In genomic region chr15:29613951-29614382, GRCh38 we compare ENCODE assay signal across 14 cellular contexts.
DNase-seq lines count a peak whose midpoint lies in the region; TF ChIP-seq lines count a peak whose summit lies in the region.
"Had no signal": no experiment of that assay in that cellular context is flagged by ENCODE, and none has a peak within 500 bp of the region (broad histone marks: within the 10 kb centered on the region; RNA-seq: fewer than 3 reads in every experiment).

No MANE protein-coding gene starts in this region.

- no TSS peak for BruUV-seq in A673 (replicated peaks; lab: Mats Ljungman, UMichigan)

- no peak overlapping the region for H3K4me3 Mint-ChIP-seq in chondrocyte (ENCODE audit: unreplicated experiment)
- H3K4me3 Mint-ChIP-seq in activated T-cell treated with anti-CD3 and anti-CD28 coated beads, Interleukin-2, amount 50 U/mL, for 24 hours, result no peak overlapping the region
- H3K4me3 Mint-ChIP-seq: activated CD4-positive, alpha-beta memory T cell treated with anti-CD3 and anti-CD28 coated beads for 36 hours had no signal

- H3K27ac Mint-ChIP-seq in chondrocyte (ENCODE audit: unreplicated experiment), result no peak overlapping the region
- H3K27ac Mint-ChIP-seq in activated T-cell treated with anti-CD3 and anti-CD28 coated beads, Interleukin-2, amount 50 U/mL, for 24 hours, result no peak overlapping the region
- H3K27ac Mint-ChIP-seq: activated CD4-positive, alpha-beta memory T cell treated with anti-CD3 and anti-CD28 coated beads for 36 hours; activated naive CD4-positive, alpha-beta T cell treated with anti-CD3 and anti-CD28 coated beads, Interleukin-2, amount 50 U/mL, for 72 hours had no signal

- CTCF ChIA-PET in A673 (lab: Charles Lee), result interaction anchor here (0.6 to 1.1 kb wide), 3 partner anchors 312 to 461 kb away, joined by 3 to 10 read pairs (median 3); no protein-coding TSS in a partner anchor

- no peak overlapping the region for H3K27ac ChIP-seq in A673 (ENCODE audit: low read depth, low read length, poor library complexity, severe bottlenecking)
- H3K27ac ChIP-seq: heart left ventricle, parathyroid adenoma had no signal

- H3K27me3 ChIP-seq in A673 (replicated peaks; ENCODE audit: insufficient read depth, low read depth, low read length, poor library complexity), result no peaks in the 10 kb centered on the region

- no peaks in the 10 kb centered on the region for H3K9me3 ChIP-seq in A673 (ENCODE audit: low read depth, low read length, poor library complexity, severe bottlenecking)
- H3K9me3 ChIP-seq: heart left ventricle had no signal

- no peaks in the 10 kb centered on the region for H3K4me1 ChIP-seq in A673 (ENCODE audit: insufficient read depth, low read length, poor library complexity, severe bottlenecking)
- H3K4me1 ChIP-seq: heart left ventricle, parathyroid adenoma had no signal

- no peaks in the 10 kb centered on the region for H3K9me3 Mint-ChIP-seq in chondrocyte (ENCODE audit: low read depth)
- H3K9me3 Mint-ChIP-seq in activated T-cell treated with anti-CD3 and anti-CD28 coated beads, Interleukin-2, amount 50 U/mL, for 24 hours, result no peaks in the 10 kb centered on the region
- H3K9me3 Mint-ChIP-seq: activated CD4-positive, alpha-beta memory T cell treated with anti-CD3 and anti-CD28 coated beads for 36 hours; activated naive CD4-positive, alpha-beta T cell treated with anti-CD3 and anti-CD28 coated beads, Interleukin-2, amount 50 U/mL, for 72 hours had no signal

- H3K36me3 Mint-ChIP-seq in chondrocyte (ENCODE audit: low read depth), result no peaks in the 10 kb centered on the region
- H3K36me3 Mint-ChIP-seq in activated T-cell treated with anti-CD3 and anti-CD28 coated beads, Interleukin-2, amount 50 U/mL, for 24 hours (ENCODE audit: low read depth), result no peaks in the 10 kb centered on the region
- H3K36me3 Mint-ChIP-seq: activated CD4-positive, alpha-beta memory T cell treated with anti-CD3 and anti-CD28 coated beads for 36 hours; activated naive CD4-positive, alpha-beta T cell treated with anti-CD3 and anti-CD28 coated beads, Interleukin-2, amount 50 U/mL, for 72 hours had no signal

- H3K27me3 Mint-ChIP-seq in chondrocyte (ENCODE audit: low read depth), result no peaks in the 10 kb centered on the region
- H3K27me3 Mint-ChIP-seq in activated T-cell treated with anti-CD3 and anti-CD28 coated beads, Interleukin-2, amount 50 U/mL, for 24 hours, result peaks cover 51% of the 10 kb centered on the region

- intact Hi-C loops in A673 (cut with micrococcal nuclease; ENCODE audit: unreplicated experiment), result no loop called here

- no peak overlapping the region for H3K4me3 ChIP-seq in A673 (ENCODE audit: low read depth, low read length, poor library complexity, severe bottlenecking)
- no peak overlapping the region for H3K4me3 ChIP-seq in GM12865 (ENCODE audit: low read depth, low read length)
- H3K4me3 ChIP-seq: heart left ventricle, lung had no signal

- peaks cover 33% of the 10 kb centered on the region for H3K4me1 Mint-ChIP-seq in chondrocyte (ENCODE audit: low read depth)
- H3K4me1 Mint-ChIP-seq in activated T-cell treated with anti-CD3 and anti-CD28 coated beads, Interleukin-2, amount 50 U/mL, for 24 hours (ENCODE audit: low read depth), result no peaks in the 10 kb centered on the region

- POLR2A ChIA-PET in A673 (lab: Charles Lee; ENCODE audit: low non-redundant PET), result interaction anchor here (0.5 kb wide), 1 partner anchor 1051 kb away, joined by 5 read pairs; no protein-coding TSS in a partner anchor

- DNase-seq in A673 (ENCODE audit: low spot score) (peak; percentile 56), GM12865 (ENCODE audit: low read depth) (peak; percentile 13), NCI-H526 (lab: John Stamatoyannopoulos, UW) (peak; percentile 30 to 76), chondrocyte (ENCODE audit: low spot score) (no peak), glomerular visceral epithelial cell (ENCODE audit: extremely low spot score) (no peak), SHP77 treated with DMSO at 0.1 percent for 48 hours (lab: John Stamatoyannopoulos, UW) (no peak), EL (no peak)
- no peak for DNase-seq in activated T-cell treated with anti-CD3 and anti-CD28 coated beads, Interleukin-2, amount 50 U/mL, for 24 hours
- DNase-seq: activated CD4-positive, alpha-beta memory T cell treated with anti-CD3 and anti-CD28 coated beads for 36 hours; heart left ventricle; stimulated activated CD4-positive, alpha-beta T cell treated with anti-CD3 and anti-CD28 coated beads, Interleukin-4, amount 100 ng/mL, for 4 hours had no signal

- peak; percentile 63 for TF ChIP-seq CTCF in A673 (conservative IDR thresholded peaks at IDR 0.05; ENCODE audit: low read depth, low read length)
- peak; percentile 10 for TF ChIP-seq CTCF in GM12865 (IDR thresholded peaks at IDR 0.05; ENCODE audit: insufficient read depth, low read depth, low read length, missing control alignments)
- peak; percentile 31 for TF ChIP-seq CTCF in chondrocyte (IDR thresholded peaks at IDR 0.05)

- H3K36me3 ChIP-seq in A673 (ENCODE audit: insufficient read depth, low read length, poor library complexity, severe bottlenecking), result no peaks in the 10 kb centered on the region
- H3K36me3 ChIP-seq: heart left ventricle had no signal

Comparison
In these comparisons a context has a peak if more than half of its experiments do, and no peak if none do; other contexts are left out.
1. DNase-seq: peak in A673 (single experiment), GM12865 (single experiment) and NCI-H526 (2 of 2); none in chondrocyte (single experiment), glomerular visceral epithelial cell (single experiment), activated T-cell treated with anti-CD3 and anti-CD28 coated beads, Interleukin-2, amount 50 U/mL, for 24 hours (single experiment), SHP77 treated with DMSO at 0.1 percent for 48 hours (single experiment) and EL (single experiment).
2. CTCF ChIP-seq: peak in every context shown above with its lines; median percentile 63 in A673; 31 in chondrocyte; 10 in GM12865.